Comparison of ENCODE assay signal across 1 cellular context in genomic region chr17:41777157-41777578, GRCh38.
A peak's percentile ranks its signal among the peaks of the same experiment; 100 is the strongest.
TF ChIP-seq lines count a peak whose summit lies in the region.

No MANE protein-coding gene starts in this region.

TF ChIP-seq in HEK293, 187 proteins besides CTCF, POLR2A, EP300 and RAD21:
- 0 out of 2 replicates have a peak, but pooled peaks have one; percentile 8 for TF ChIP-seq ZIC2 (tag by site-specific recombination; IDR thresholded peaks at IDR 0.05)
- TF ChIP-seq ZFP69B (tag by site-specific recombination; IDR thresholded peaks at IDR 0.05): no peak
